7 cellular contexts compared by ENCODE assay signal in the genomic region with DNA sequence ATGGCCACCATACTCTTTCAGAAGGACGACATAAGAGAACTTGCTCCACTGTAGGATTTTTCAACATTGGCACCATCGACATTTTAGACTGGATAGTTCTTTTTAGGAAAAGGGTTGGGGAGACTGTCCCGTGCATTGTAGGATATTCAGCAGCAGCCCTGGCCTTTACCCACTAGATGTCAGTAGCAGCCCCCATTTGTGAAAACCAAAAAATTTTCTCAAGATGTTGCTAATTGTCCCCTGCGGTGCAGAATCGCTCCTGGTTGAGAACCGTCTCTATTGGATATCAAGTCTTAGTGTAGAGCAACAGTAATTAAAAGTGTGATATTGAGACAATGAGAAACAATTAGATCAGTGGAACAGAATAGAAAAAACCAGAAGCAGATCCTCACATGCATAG.
DNase-seq lines count a peak whose midpoint lies in the region; ATAC-seq and TF ChIP-seq lines count a peak whose summit lies in the region.
"Not testable (repeated sequence)": the region's sequence is repeated elsewhere in the genome, so short reads cannot be mapped to it uniquely, and the experiment has no call there.

No MANE protein-coding gene starts in this region.

- H3K4me3 Mint-ChIP-seq in naive thymus-derived CD4-positive, alpha-beta T cell = not testable (repeated sequence)

- not testable (repeated sequence) for H3K4me1 Mint-ChIP-seq in naive thymus-derived CD4-positive, alpha-beta T cell

- not testable (repeated sequence) for H3K9me3 ChIP-seq in naive thymus-derived CD4-positive, alpha-beta T cell (ENCODE audit: control insufficient read depth in 2 of 3, low read length in 3 of 3)

- ATAC-seq in GM21723 (IDR thresholded peaks at IDR 0.05; ENCODE audit: unreplicated experiment) (peak; percentile 60), Right ventricle myocardium superior (ENCODE audit: poor library complexity) (peak; percentile 71)
- peak; percentile 22 for ATAC-seq in naive thymus-derived CD4-positive, alpha-beta T cell

- H3K27ac ChIP-seq in VCaP; naive thymus-derived CD4-positive, alpha-beta T cell (ENCODE audit: low read depth, low read length): not testable (repeated sequence)

- TF ChIP-seq EP300 in Ishikawa (IDR thresholded peaks at IDR 0.05; ENCODE audit: borderline replicate concordance) = not testable (repeated sequence)

- not testable (repeated sequence) for H3K4me1 ChIP-seq in naive thymus-derived CD4-positive, alpha-beta T cell (ENCODE audit: control insufficient read depth in 2 of 2, insufficient read depth in 2 of 2, low read length in 2 of 2)

- not testable (repeated sequence) for H3K27me3 Mint-ChIP-seq in naive thymus-derived CD4-positive, alpha-beta T cell

- not testable (repeated sequence) for H3K36me3 ChIP-seq in naive thymus-derived CD4-positive, alpha-beta T cell (ENCODE audit: control insufficient read depth in 2 of 3, insufficient read depth in 3 of 3, low read length in 3 of 3)

- not testable (repeated sequence) for H3K27me3 ChIP-seq in naive thymus-derived CD4-positive, alpha-beta T cell (ENCODE audit: control insufficient read depth in 2 of 2, insufficient read depth in 2 of 2, low read length in 2 of 2)

- CTCF ChIA-PET in naive thymus-derived CD4-positive, alpha-beta T cell (lab: Charles Lee) = not testable (repeated sequence)

- H3K36me3 Mint-ChIP-seq in naive thymus-derived CD4-positive, alpha-beta T cell = not testable (repeated sequence)

- TF ChIP-seq RAD21 in Ishikawa (IDR thresholded peaks at IDR 0.05; ENCODE audit: low read depth) = peak; percentile 19; the same call in 1 of the 2 replicates

- H3K4me3 ChIP-seq in naive thymus-derived CD4-positive, alpha-beta T cell (ENCODE audit: low read length) = not testable (repeated sequence)

- TF ChIP-seq CTCF in VCaP (conservative IDR thresholded peaks at IDR 0.05) = peak; percentile 56

- H3K27ac Mint-ChIP-seq in naive thymus-derived CD4-positive, alpha-beta T cell = not testable (repeated sequence)

- not testable (repeated sequence) for H3K9me3 Mint-ChIP-seq in naive thymus-derived CD4-positive, alpha-beta T cell

- POLR2A ChIA-PET in naive thymus-derived CD4-positive, alpha-beta T cell (lab: Charles Lee) = not testable (repeated sequence)

- DNase-seq in ELR (ENCODE audit: low read depth) (peak; percentile 4), dermis blood vessel endothelial cell (peak; percentile 1)
- DNase-seq in Right ventricle myocardium superior = not testable (repeated sequence)
- DNase-seq in naive thymus-derived CD4-positive, alpha-beta T cell = peak in 1 of 9 donors; percentile 9

- intact Hi-C loops in Right ventricle myocardium superior (cut with DNase I); naive thymus-derived CD4-positive, alpha-beta T cell (cut with micrococcal nuclease): not testable (repeated sequence)
